ENCODE assay signal across 1 cellular context in the genomic region with DNA sequence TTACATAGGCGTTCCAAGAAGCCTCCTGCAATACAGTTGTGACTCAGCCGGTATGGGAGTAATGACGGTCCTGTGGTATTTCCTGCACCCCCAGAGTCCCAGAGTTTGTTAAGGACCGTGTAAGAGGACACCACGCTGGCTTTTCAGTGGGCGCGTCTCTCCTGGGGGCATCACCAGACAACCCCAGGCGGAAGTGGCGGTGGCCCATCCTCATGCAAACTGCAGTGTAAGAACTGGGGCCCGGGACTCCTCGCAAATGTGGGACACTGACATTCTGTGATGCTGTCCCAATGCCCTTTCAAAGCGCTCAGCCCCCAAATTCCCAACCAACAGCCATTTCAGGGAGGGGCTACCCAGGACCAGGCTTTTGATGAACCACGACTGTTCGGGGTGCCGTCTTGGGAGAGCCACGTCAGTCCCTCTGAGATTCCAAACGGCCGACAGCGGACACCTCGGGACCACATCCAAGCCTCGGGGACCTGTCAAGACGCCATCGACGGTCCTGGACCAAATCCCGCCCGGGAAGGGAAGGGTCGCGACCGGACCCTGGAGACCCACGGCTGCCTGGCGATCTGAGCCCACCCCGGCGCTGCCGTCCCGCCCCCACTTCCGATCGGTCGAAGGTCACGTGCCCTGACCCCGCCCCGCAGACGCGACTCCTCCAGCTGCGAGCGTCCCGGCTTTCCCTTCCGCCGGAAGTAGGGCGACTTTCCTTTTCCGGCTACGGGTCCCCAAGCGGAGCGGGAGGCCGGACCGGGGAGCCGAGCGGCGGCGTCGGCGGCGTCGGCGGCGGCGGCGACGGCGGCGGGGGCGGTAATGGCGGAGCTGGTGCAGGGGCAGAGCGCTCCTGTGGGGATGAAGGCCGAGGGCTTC.
TF ChIP-seq lines count a peak whose summit lies in the region.

A gene with protein sequence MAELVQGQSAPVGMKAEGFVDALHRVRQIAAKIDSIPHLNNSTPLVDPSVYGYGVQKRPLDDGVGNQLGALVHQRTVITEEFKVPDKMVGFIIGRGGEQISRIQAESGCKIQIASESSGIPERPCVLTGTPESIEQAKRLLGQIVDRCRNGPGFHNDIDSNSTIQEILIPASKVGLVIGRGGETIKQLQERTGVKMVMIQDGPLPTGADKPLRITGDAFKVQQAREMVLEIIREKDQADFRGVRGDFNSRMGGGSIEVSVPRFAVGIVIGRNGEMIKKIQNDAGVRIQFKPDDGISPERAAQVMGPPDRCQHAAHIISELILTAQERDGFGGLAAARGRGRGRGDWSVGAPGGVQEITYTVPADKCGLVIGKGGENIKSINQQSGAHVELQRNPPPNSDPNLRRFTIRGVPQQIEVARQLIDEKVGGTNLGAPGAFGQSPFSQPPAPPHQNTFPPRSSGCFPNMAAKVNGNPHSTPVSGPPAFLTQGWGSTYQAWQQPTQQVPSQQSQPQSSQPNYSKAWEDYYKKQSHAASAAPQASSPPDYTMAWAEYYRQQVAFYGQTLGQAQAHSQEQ (plus strand): TSS at position 713 of the 873 bp plus-strand sequence. CDS start 104 bp downstream, at position 817.

TF ChIP-seq in K562, 482 proteins besides CTCF, POLR2A, EP300 and RAD21 (continued from another document):
- TF ChIP-seq, protein P1, sequence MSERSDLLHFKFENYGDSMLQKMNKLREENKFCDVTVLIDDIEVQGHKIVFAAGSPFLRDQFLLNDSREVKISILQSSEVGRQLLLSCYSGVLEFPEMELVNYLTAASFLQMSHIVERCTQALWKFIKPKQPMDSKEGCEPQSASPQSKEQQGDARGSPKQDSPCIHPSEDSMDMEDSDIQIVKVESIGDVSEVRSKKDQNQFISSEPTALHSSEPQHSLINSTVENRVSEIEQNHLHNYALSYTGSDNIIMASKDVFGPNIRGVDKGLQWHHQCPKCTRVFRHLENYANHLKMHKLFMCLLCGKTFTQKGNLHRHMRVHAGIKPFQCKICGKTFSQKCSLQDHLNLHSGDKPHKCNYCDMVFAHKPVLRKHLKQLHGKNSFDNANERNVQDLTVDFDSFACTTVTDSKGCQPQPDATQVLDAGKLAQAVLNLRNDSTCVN (CRISPR knock-in tag; IDR thresholded peaks at IDR 0.05) = no peak
- no peak for TF ChIP-seq ZNF561 (CRISPR knock-in tag; conservative IDR thresholded peaks at IDR 0.05)
- 0 out of 2 replicates have a peak, but pooled peaks have one; percentile 8 for TF ChIP-seq NR4A1 (CRISPR knock-in tag; IDR thresholded peaks at IDR 0.05)
- 0 out of 2 replicates have a peak, but pooled peaks have one; percentile 19 for TF ChIP-seq NR4A1 (tag; IDR thresholded peaks at IDR 0.05)
- TF ChIP-seq NFXL1 (CRISPR knock-in tag; IDR thresholded peaks at IDR 0.05) = no peak
- TF ChIP-seq ZNF583 (CRISPR knock-in tag; IDR thresholded peaks at IDR 0.05) = no peak
- no peak for TF ChIP-seq BRF1 (IDR thresholded peaks at IDR 0.05; ENCODE audit: borderline replicate concordance, extremely low read depth, insufficient read length)
- TF ChIP-seq, protein P2, sequence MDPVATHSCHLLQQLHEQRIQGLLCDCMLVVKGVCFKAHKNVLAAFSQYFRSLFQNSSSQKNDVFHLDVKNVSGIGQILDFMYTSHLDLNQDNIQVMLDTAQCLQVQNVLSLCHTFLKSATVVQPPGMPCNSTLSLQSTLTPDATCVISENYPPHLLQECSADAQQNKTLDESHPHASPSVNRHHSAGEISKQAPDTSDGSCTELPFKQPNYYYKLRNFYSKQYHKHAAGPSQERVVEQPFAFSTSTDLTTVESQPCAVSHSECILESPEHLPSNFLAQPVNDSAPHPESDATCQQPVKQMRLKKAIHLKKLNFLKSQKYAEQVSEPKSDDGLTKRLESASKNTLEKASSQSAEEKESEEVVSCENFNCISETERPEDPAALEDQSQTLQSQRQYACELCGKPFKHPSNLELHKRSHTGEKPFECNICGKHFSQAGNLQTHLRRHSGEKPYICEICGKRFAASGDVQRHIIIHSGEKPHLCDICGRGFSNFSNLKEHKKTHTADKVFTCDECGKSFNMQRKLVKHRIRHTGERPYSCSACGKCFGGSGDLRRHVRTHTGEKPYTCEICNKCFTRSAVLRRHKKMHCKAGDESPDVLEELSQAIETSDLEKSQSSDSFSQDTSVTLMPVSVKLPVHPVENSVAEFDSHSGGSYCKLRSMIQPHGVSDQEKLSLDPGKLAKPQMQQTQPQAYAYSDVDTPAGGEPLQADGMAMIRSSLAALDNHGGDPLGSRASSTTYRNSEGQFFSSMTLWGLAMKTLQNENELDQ (CRISPR knock-in tag; IDR thresholded peaks at IDR 0.05; ENCODE audit: borderline replicate concordance) = 0 out of 2 replicates have a peak, but pooled peaks have one; percentile 46
- peak; percentile 89; the same call in 1 of the 2 replicates for TF ChIP-seq MTA3 (IDR thresholded peaks at IDR 0.05; ENCODE audit: borderline replicate concordance)
- TF ChIP-seq MAZ (CRISPR knock-in tag; conservative IDR thresholded peaks at IDR 0.05 in 1 of 2, IDR thresholded peaks at IDR 0.05 in 1 of 2) = peak; percentile 73 to 85
- no peak for TF ChIP-seq ZNF384 (IDR thresholded peaks at IDR 0.05; ENCODE audit: low read depth, low read length)
- peak; percentile 19; the same call in 1 of the 2 replicates for TF ChIP-seq ZNF143 (CRISPR knock-in tag; IDR thresholded peaks at IDR 0.05)
- TF ChIP-seq, protein P3, sequence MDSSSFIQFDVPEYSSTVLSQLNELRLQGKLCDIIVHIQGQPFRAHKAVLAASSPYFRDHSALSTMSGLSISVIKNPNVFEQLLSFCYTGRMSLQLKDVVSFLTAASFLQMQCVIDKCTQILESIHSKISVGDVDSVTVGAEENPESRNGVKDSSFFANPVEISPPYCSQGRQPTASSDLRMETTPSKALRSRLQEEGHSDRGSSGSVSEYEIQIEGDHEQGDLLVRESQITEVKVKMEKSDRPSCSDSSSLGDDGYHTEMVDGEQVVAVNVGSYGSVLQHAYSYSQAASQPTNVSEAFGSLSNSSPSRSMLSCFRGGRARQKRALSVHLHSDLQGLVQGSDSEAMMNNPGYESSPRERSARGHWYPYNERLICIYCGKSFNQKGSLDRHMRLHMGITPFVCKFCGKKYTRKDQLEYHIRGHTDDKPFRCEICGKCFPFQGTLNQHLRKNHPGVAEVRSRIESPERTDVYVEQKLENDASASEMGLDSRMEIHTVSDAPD (CRISPR knock-in tag; IDR thresholded peaks at IDR 0.05) = no peak
- TF ChIP-seq, protein P4, sequence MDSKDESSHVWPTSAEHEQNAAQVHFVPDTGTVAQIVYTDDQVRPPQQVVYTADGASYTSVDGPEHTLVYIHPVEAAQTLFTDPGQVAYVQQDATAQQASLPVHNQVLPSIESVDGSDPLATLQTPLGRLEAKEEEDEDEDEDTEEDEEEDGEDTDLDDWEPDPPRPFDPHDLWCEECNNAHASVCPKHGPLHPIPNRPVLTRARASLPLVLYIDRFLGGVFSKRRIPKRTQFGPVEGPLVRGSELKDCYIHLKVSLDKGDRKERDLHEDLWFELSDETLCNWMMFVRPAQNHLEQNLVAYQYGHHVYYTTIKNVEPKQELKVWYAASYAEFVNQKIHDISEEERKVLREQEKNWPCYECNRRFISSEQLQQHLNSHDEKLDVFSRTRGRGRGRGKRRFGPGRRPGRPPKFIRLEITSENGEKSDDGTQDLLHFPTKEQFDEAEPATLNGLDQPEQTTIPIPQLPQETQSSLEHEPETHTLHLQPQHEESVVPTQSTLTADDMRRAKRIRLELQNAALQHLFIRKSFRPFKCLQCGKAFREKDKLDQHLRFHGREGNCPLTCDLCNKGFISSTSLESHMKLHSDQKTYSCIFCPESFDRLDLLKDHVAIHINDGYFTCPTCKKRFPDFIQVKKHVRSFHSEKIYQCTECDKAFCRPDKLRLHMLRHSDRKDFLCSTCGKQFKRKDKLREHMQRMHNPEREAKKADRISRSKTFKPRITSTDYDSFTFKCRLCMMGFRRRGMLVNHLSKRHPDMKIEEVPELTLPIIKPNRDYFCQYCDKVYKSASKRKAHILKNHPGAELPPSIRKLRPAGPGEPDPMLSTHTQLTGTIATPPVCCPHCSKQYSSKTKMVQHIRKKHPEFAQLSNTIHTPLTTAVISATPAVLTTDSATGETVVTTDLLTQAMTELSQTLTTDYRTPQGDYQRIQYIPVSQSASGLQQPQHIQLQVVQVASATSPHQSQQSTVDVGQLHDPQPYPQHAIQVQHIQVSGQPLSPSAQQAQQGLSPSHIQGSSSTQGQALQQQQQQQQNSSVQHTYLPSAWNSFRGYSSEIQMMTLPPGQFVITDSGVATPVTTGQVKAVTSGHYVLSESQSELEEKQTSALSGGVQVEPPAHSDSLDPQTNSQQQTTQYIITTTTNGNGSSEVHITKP (IDR thresholded peaks at IDR 0.05; ENCODE audit: partially characterized antibody) = peak; percentile 86
- TF ChIP-seq CREB1 (IDR thresholded peaks at IDR 0.05) = peak; percentile 38; the same call in 1 of the 2 replicates
- TF ChIP-seq CREB1 (CRISPR knock-in tag; IDR thresholded peaks at IDR 0.05) = peak; percentile 77
- TF ChIP-seq MYNN (IDR thresholded peaks at IDR 0.05) = no peak
- TF ChIP-seq MYNN (CRISPR knock-in tag; IDR thresholded peaks at IDR 0.05) = no peak
- peak; percentile 40 for TF ChIP-seq RBM22 (IDR thresholded peaks at IDR 0.05; ENCODE audit: low read depth, low read length, poor library complexity, severe bottlenecking)
- no peak; the same call in 1 of the 2 replicates for TF ChIP-seq CC2D1A (IDR thresholded peaks at IDR 0.05)
- no peak for TF ChIP-seq FOXJ3 (CRISPR knock-in tag; IDR thresholded peaks at IDR 0.05)
- TF ChIP-seq, protein P5, sequence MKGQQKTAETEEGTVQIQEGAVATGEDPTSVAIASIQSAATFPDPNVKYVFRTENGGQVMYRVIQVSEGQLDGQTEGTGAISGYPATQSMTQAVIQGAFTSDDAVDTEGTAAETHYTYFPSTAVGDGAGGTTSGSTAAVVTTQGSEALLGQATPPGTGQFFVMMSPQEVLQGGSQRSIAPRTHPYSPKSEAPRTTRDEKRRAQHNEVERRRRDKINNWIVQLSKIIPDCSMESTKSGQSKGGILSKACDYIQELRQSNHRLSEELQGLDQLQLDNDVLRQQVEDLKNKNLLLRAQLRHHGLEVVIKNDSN (CRISPR knock-in tag; IDR thresholded peaks at IDR 0.05) = peak; percentile 98
- peak; percentile 79 for TF ChIP-seq C11orf30 (IDR thresholded peaks at IDR 0.05; ENCODE audit: low read depth)
- TF ChIP-seq, protein P6, sequence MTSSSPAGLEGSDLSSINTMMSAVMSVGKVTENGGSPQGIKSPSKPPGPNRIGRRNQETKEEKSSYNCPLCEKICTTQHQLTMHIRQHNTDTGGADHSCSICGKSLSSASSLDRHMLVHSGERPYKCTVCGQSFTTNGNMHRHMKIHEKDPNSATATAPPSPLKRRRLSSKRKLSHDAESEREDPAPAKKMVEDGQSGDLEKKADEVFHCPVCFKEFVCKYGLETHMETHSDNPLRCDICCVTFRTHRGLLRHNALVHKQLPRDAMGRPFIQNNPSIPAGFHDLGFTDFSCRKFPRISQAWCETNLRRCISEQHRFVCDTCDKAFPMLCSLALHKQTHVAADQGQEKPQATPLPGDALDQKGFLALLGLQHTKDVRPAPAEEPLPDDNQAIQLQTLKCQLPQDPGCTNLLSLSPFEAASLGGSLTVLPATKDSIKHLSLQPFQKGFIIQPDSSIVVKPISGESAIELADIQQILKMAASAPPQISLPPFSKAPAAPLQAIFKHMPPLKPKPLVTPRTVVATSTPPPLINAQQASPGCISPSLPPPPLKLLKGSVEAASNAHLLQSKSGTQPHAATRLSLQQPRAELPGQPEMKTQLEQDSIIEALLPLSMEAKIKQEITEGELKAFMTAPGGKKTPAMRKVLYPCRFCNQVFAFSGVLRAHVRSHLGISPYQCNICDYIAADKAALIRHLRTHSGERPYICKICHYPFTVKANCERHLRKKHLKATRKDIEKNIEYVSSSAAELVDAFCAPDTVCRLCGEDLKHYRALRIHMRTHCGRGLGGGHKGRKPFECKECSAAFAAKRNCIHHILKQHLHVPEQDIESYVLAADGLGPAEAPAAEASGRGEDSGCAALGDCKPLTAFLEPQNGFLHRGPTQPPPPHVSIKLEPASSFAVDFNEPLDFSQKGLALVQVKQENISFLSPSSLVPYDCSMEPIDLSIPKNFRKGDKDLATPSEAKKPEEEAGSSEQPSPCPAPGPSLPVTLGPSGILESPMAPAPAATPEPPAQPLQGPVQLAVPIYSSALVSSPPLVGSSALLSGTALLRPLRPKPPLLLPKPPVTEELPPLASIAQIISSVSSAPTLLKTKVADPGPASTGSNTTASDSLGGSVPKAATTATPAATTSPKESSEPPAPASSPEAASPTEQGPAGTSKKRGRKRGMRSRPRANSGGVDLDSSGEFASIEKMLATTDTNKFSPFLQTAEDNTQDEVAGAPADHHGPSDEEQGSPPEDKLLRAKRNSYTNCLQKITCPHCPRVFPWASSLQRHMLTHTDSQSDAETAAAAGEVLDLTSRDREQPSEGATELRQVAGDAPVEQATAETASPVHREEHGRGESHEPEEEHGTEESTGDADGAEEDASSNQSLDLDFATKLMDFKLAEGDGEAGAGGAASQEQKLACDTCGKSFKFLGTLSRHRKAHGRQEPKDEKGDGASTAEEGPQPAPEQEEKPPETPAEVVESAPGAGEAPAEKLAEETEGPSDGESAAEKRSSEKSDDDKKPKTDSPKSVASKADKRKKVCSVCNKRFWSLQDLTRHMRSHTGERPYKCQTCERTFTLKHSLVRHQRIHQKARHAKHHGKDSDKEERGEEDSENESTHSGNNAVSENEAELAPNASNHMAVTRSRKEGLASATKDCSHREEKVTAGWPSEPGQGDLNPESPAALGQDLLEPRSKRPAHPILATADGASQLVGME (CRISPR knock-in tag; IDR thresholded peaks at IDR 0.05) = no peak
- TF ChIP-seq, protein P7, sequence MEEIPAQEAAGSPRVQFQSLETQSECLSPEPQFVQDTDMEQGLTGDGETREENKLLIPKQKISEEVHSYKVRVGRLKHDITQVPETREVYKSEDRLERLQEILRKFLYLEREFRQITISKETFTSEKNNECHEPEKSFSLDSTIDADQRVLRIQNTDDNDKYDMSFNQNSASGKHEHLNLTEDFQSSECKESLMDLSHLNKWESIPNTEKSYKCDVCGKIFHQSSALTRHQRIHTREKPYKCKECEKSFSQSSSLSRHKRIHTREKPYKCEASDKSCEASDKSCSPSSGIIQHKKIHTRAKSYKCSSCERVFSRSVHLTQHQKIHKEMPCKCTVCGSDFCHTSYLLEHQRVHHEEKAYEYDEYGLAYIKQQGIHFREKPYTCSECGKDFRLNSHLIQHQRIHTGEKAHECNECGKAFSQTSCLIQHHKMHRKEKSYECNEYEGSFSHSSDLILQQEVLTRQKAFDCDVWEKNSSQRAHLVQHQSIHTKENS (CRISPR knock-in tag; IDR thresholded peaks at IDR 0.05) = no peak
